Comparison of ENCODE assay signal across 9 cellular contexts in genomic region chr14:74562515-74563232, GRCh38. TPM values are rescaled to one million over a fixed set of nuclear protein-coding genes. Genes with fewer than 3 reads are reported as not detected.
A peak's percentile ranks its signal among the peaks of the same experiment; 100 is the strongest.
DNase-seq lines count a peak whose midpoint lies in the region; ATAC-seq and TF ChIP-seq lines count a peak whose summit lies in the region.
"Had no signal": no experiment of that assay in that cellular context is flagged by ENCODE, and none has a peak within 500 bp of the region (broad histone marks: within the 10 kb centered on the region; RNA-seq: fewer than 3 reads in every experiment).

No MANE protein-coding gene starts in this region.

- WGBS in SK-N-SH (ENCODE audit: low lambda C conversion rate) = 54% methylated on average over 3 of the region's 3 CpGs
- 60 to 79% (median 66%) methylated on average over 3 of the region's 3 CpGs for WGBS in spleen, 5 donors
- 55 to 59% methylated on average over 3 of the region's 3 CpGs for WGBS in body of pancreas, 2 donors

- TF ChIP-seq RAD21 in SK-N-SH (IDR thresholded peaks at IDR 0.05; ENCODE audit: low read length) = no peak

- H3K27me3 ChIP-seq in SK-N-SH (ENCODE audit: insufficient read depth) (no peaks in the 10 kb centered on the region), spleen (replicated peaks in 1 of 7) (peaks cover 0 to 8% (median 0%) of the 10 kb centered on the region in 7 donors), body of pancreas (no peaks in the 10 kb centered on the region)

- TF ChIP-seq POLR2A in spleen (IDR thresholded peaks at IDR 0.05) (no peak), body of pancreas (IDR thresholded peaks at IDR 0.05) (no peak)

- H3K4me3 ChIP-seq in SK-N-SH (ENCODE audit: low read depth in 2 of 2, low read length in 1 of 2) = no peak overlapping the region
- peak overlapping the region; percentile 26 for H3K4me3 ChIP-seq in fibroblast of villous mesenchyme (ENCODE audit: low read depth, low read length)
- no peak overlapping the region for H3K4me3 ChIP-seq in spleen
- no peak overlapping the region for H3K4me3 ChIP-seq in body of pancreas

- H2AFZ ChIP-seq in SK-N-SH (ENCODE audit: low read depth) = no peak overlapping the region

- CTCF ChIA-PET in HEK293T (lab: Yijun Ruan, JAX) (interaction anchor here (1.0 kb wide), 2 partner anchors 8 to 10 kb away, joined by 3 to 4 read pairs; no protein-coding TSS in a partner anchor), SK-N-SH (lab: Yijun Ruan, JAX) (interaction anchor here (1.0 to 2.4 kb wide), 8 partner anchors 8 to 61 kb away, joined by 3 to 6 read pairs (median 4); partner anchors contain the start of gene LTBP2)

- POLR2A ChIA-PET in HEK293T (lab: Yijun Ruan, JAX) (interaction anchor here (0.7 kb wide), 1 partner anchor 12 kb away, joined by 3 read pairs; no protein-coding TSS in a partner anchor), SK-N-SH (lab: Yijun Ruan, JAX) (no interaction called here)

- peaks cover 95% of the 10 kb centered on the region for H3K79me2 ChIP-seq in SK-N-SH (ENCODE audit: insufficient read depth)

- H3K4me1 ChIP-seq in SK-N-SH (ENCODE audit: control insufficient read depth in 1 of 2, insufficient read depth in 2 of 2, low read depth in 1 of 2, low read length in 1 of 2) (peaks cover 21 to 36% of the 10 kb centered on the region in 2 experiments), spleen (peaks cover 0 to 10% (median 0%) of the 10 kb centered on the region in 6 donors), body of pancreas (no peaks in the 10 kb centered on the region)

- H3K9ac ChIP-seq in SK-N-SH = no peak overlapping the region

- TF ChIP-seq EP300 in SK-N-SH (IDR thresholded peaks at IDR 0.05; ENCODE audit: borderline replicate concordance in 1 of 2, low read depth in 1 of 2, low read length in 1 of 2) = no peak

- ATAC-seq in body of pancreas (no peak), HG03439 (IDR thresholded peaks at IDR 0.05; ENCODE audit: unreplicated experiment) (no peak)

- H3K36me3 ChIP-seq in SK-N-SH (replicated peaks in 1 of 2; ENCODE audit: control insufficient read depth in 1 of 2, insufficient read depth in 2 of 2, low read length in 1 of 2) = peaks cover 9 to 27% of the 10 kb centered on the region in 2 experiments
- H3K36me3 ChIP-seq in spleen = no peaks in the 10 kb centered on the region
- no peaks in the 10 kb centered on the region for H3K36me3 ChIP-seq in body of pancreas (replicated peaks in 1 of 2; ENCODE audit: insufficient read depth in 1 of 2, low read depth in 2 of 2)

- intact Hi-C loops in spleen (cut with DNase I; ENCODE audit: low total_unique reads) = no loop called here
- intact Hi-C loops in body of pancreas (cut with DNase I) = no loop called here

- H3K4me2 ChIP-seq in SK-N-SH = no peak overlapping the region

- H3K27ac ChIP-seq in SK-N-SH (ENCODE audit: low read depth in 2 of 2, low read length in 1 of 2) (peak overlapping the region; percentile 40 to 67; a peak in 3 of 4 replicates), spleen (no peak overlapping the region), body of pancreas (no peak overlapping the region), substantia nigra (ENCODE audit: low read depth, low read length, poor library complexity, severe bottlenecking) (no peak overlapping the region)

- H4K20me1 ChIP-seq in SK-N-SH (ENCODE audit: insufficient read depth) = peaks cover 20% of the 10 kb centered on the region; the same call in 1 of the 2 replicates

- H3K9me3 ChIP-seq in SK-N-SH (no peaks in the 10 kb centered on the region), spleen (no peaks in the 10 kb centered on the region), body of pancreas (no peaks in the 10 kb centered on the region)

- no peaks in the 10 kb centered on the region for H3K9me2 ChIP-seq in SK-N-SH

- no peak for TF ChIP-seq CTCF in SK-N-SH (IDR thresholded peaks at IDR 0.05)
- TF ChIP-seq CTCF in fibroblast of villous mesenchyme (IDR thresholded peaks at IDR 0.05; ENCODE audit: insufficient read depth, low read depth, low read length) = peak; percentile 48
- TF ChIP-seq CTCF in spleen (IDR thresholded peaks at IDR 0.05 in 8 of 11, conservative IDR thresholded peaks at IDR 0.05 in 3 of 11) = no peak
- no peak for TF ChIP-seq CTCF in body of pancreas (IDR thresholded peaks at IDR 0.05)

- DNase-seq in HEK293T (ENCODE audit: extremely low spot score) = peak; percentile 47
- DNase-seq in SK-N-SH = no peak
- DNase-seq in fibroblast of villous mesenchyme (ENCODE audit: low read depth) = peak; percentile 96
- peak; percentile 8 for DNase-seq in spleen
- DNase-seq in body of pancreas = no peak
- no peak for DNase-seq in substantia nigra (lab: John Stamatoyannopoulos, UW)
- DNase-seq: immature natural killer cell, NCI-H748 treated with DMSO at 0.1 percent for 48 hours had no signal

- H3F3A ChIP-seq in SK-N-SH (replicated peaks; ENCODE audit: insufficient read depth) = peaks cover 13% of the 10 kb centered on the region

TF ChIP-seq in HEK293T, 16 proteins besides CTCF, POLR2A, EP300 and RAD21:
- no peak for TF ChIP-seq FOXM1 (IDR thresholded peaks at IDR 0.05; ENCODE audit: borderline replicate concordance)
- no peak for TF ChIP-seq SP1 (IDR thresholded peaks at IDR 0.05)
- TF ChIP-seq L3MBTL2 (conservative IDR thresholded peaks at IDR 0.05) = no peak
- TF ChIP-seq BHLHE40 (IDR thresholded peaks at IDR 0.05; ENCODE audit: borderline replicate concordance) = no peak
- TF ChIP-seq TARDBP (IDR thresholded peaks at IDR 0.05) = no peak
- TF ChIP-seq LEF1 (IDR thresholded peaks at IDR 0.05; ENCODE audit: borderline replicate concordance) = no peak
- TF ChIP-seq NFRKB (IDR thresholded peaks at IDR 0.05) = no peak
- no peak for TF ChIP-seq PKNOX1 (IDR thresholded peaks at IDR 0.05)
- no peak for TF ChIP-seq ELF4 (IDR thresholded peaks at IDR 0.05)
- no peak for TF ChIP-seq HDGF (IDR thresholded peaks at IDR 0.05; ENCODE audit: borderline replicate concordance)
- no peak for TF ChIP-seq ARNT (IDR thresholded peaks at IDR 0.05)
- TF ChIP-seq SUZ12 (IDR thresholded peaks at IDR 0.05) = no peak
- TF ChIP-seq FOXA1 (IDR thresholded peaks at IDR 0.05) = no peak
- no peak for TF ChIP-seq FOXK2 (IDR thresholded peaks at IDR 0.05)
- no peak for TF ChIP-seq ZNF384 (IDR thresholded peaks at IDR 0.05)
- no peak for TF ChIP-seq CTBP1 (IDR thresholded peaks at IDR 0.05; ENCODE audit: borderline replicate concordance)

TF ChIP-seq in SK-N-SH, 30 proteins besides CTCF, POLR2A, EP300 and RAD21:
- TF ChIP-seq FOXJ3 (CRISPR knock-in tag; IDR thresholded peaks at IDR 0.05) (no peak), MXI1 (IDR thresholded peaks at IDR 0.05; ENCODE audit: low read depth, low read length) (no peak), MEF2A (IDR thresholded peaks at IDR 0.05; ENCODE audit: borderline replicate concordance, low read depth) (no peak), POLR2AphosphoS5 (IDR thresholded peaks at IDR 0.05; ENCODE audit: low read depth, low read length) (no peak), NRF1 (IDR thresholded peaks at IDR 0.05; ENCODE audit: low read depth, low read length) (no peak), ELF1 (IDR thresholded peaks at IDR 0.05) (no peak), GATA2 (CRISPR knock-in tag; IDR thresholded peaks at IDR 0.05) (no peak), RXRA (IDR thresholded peaks at IDR 0.05; ENCODE audit: borderline replicate concordance, low read depth) (no peak), RCOR1 (IDR thresholded peaks at IDR 0.05; ENCODE audit: low read length) (0 out of 2 replicates have a peak, but pooled peaks have one; percentile 19)
TF ChIP-seq in SK-N-SH: peak in this region for 1.

RNA-seq across cellular contexts. Expression of gene LTBP2, which starts 49.4 kb away (rescaled TPM):
- 34.4 and 58.8 TPM in 2 replicates for polyA plus RNA-seq in SK-N-SH (2012; rRNA removed)
- 30.9 and 41.3 TPM in 2 replicates for polyA plus RNA-seq in SK-N-SH (2012; cell fraction: cytosol; rRNA removed)
- 136 and 138 TPM in 2 replicates for polyA plus RNA-seq in SK-N-SH (2012; cell fraction: nucleus; rRNA removed)
- 210 and 339 TPM in 2 replicates for total RNA-seq in fibroblast of villous mesenchyme
- 10 to 100 TPM in 1 of 7 donors, 1 to 10 TPM in 6; 4.3 to 10.7 (median 6.3) TPM for total RNA-seq in spleen
- 1 to 10 TPM; 3.4 to 6.7 (median 4.2) TPM for polyA plus RNA-seq in spleen
- total RNA-seq in body of pancreas = 10 to 100 TPM; 15.8 to 20.4 TPM

Comparison
In these comparisons a context has a peak if more than half of its experiments do, and no peak if none do; other contexts are left out.
1. DNase-seq: peak in HEK293T (single experiment), fibroblast of villous mesenchyme (single experiment) and spleen (single experiment); none in SK-N-SH (single experiment), body of pancreas (0 of 4) and substantia nigra (0 of 49).
2. H3K27ac ChIP-seq: peak in SK-N-SH (2 of 2); none in spleen (0 of 8), body of pancreas (0 of 4) and substantia nigra (single experiment).